ENCODE assay signal across 9 cellular contexts in the genomic region with DNA sequence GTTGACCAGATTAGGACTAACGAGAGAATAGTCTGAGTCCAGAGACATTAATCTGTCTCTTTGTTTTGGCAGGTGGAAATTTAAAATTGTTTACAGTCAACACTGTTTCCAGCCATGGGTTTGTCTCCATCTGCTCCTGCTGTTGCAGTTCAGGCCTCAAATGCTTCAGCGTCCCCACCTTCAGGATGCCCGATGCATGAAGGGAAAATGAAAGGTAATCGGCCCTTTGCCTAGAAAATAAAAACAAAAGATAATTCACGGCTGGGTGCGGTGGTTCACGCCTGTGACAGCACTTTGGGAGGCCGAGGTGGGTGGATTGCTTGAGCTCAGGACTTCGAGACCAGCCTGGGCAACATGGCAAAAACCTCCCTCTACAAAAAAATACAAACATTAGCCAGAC. TPM values are rescaled to one million over a fixed set of nuclear protein-coding genes. Genes with fewer than 3 reads are reported as not detected.
A peak's percentile ranks its signal among the peaks of the same experiment; 100 is the strongest.
DNase-seq lines count a peak whose midpoint lies in the region; ATAC-seq, FAIRE-seq and TF ChIP-seq lines count a peak whose summit lies in the region.
"Had no signal": no experiment of that assay in that cellular context is flagged by ENCODE, and none has a peak within 500 bp of the region (broad histone marks: within the 10 kb centered on the region; RNA-seq: fewer than 3 reads in every experiment).

No MANE protein-coding gene starts in this region.

- no peaks in the 10 kb centered on the region for H3K9me3 ChIP-seq in CD4-positive, alpha-beta T cell (ENCODE audit: control insufficient read depth, low read length)
- no peaks in the 10 kb centered on the region for H3K9me3 ChIP-seq in OCI-LY1 (ENCODE audit: low read length)
- no peaks in the 10 kb centered on the region for H3K9me3 ChIP-seq in endothelial cell of umbilical vein (replicated peaks; ENCODE audit: control insufficient read depth, insufficient read depth, low read length)
- H3K9me3 ChIP-seq in neutrophil = no peaks in the 10 kb centered on the region

- H4K20me1 ChIP-seq in OCI-LY1 (ENCODE audit: insufficient read depth, low read length) (no peaks in the 10 kb centered on the region), endothelial cell of umbilical vein (replicated peaks; ENCODE audit: control insufficient read depth, extremely low read depth, insufficient read depth, low read length) (no peaks in the 10 kb centered on the region)

- peaks cover 32% of the 10 kb centered on the region for H3K36me3 ChIP-seq in OCI-LY1 (ENCODE audit: insufficient read depth, low read length)
- peaks cover 5 to 8% of the 10 kb centered on the region in 2 experiments for H3K36me3 ChIP-seq in endothelial cell of umbilical vein (ENCODE audit: control insufficient read depth in 2 of 2, extremely low read depth in 1 of 2, insufficient read depth in 2 of 2, low read length in 2 of 2)
- peaks cover 24% of the 10 kb centered on the region for H3K36me3 ChIP-seq in neutrophil

- peaks cover 27% of the 10 kb centered on the region for H3K4me1 ChIP-seq in OCI-LY1 (ENCODE audit: insufficient read depth, low read length, severe bottlenecking)
- H3K4me1 ChIP-seq in endothelial cell of umbilical vein (ENCODE audit: control insufficient read depth, extremely low read depth, insufficient read depth, low read length) = peaks cover 27% of the 10 kb centered on the region
- H3K4me1 ChIP-seq in neutrophil (ENCODE audit: control insufficient read depth in 1 of 2, insufficient read depth in 1 of 2, low read depth in 1 of 2, low read length in 1 of 2) = peaks cover 0 to 4% of the 10 kb centered on the region in 2 experiments

- H3K9me1 ChIP-seq in endothelial cell of umbilical vein (replicated peaks; ENCODE audit: control insufficient read depth, extremely low read depth, insufficient read depth, low read length) = no peaks in the 10 kb centered on the region

- peak overlapping the region; percentile 87 for H3K27ac ChIP-seq in CD4-positive, alpha-beta T cell (ENCODE audit: low read depth, low read length)
- H3K27ac ChIP-seq in OCI-LY1 (ENCODE audit: low read depth, low read length, poor library complexity, severe bottlenecking) (peak overlapping the region; percentile 53), endothelial cell of umbilical vein (ENCODE audit: insufficient read depth, low read depth, low read length) (peak overlapping the region; percentile 76), neutrophil (peak overlapping the region; percentile 70)

- POLR2A ChIA-PET in CD4-positive, alpha-beta T cell (lab: Charles Lee) = no interaction called here
- POLR2A ChIA-PET in endothelial cell of umbilical vein (lab: Charles Lee) = no interaction called here

- no peaks in the 10 kb centered on the region for H3F3A ChIP-seq in OCI-LY1 (ENCODE audit: insufficient read depth, low read length)

- H3K27me3 Mint-ChIP-seq in CD4-positive, alpha-beta T cell = no peaks in the 10 kb centered on the region

- no peaks in the 10 kb centered on the region for H3K79me2 ChIP-seq in OCI-LY1 (ENCODE audit: insufficient read depth, low read length)
- H3K79me2 ChIP-seq in endothelial cell of umbilical vein (ENCODE audit: control insufficient read depth, insufficient read depth, low read length) = peaks cover 25% of the 10 kb centered on the region

- H3K4me1 Mint-ChIP-seq in CD4-positive, alpha-beta T cell (ENCODE audit: low read depth) = peaks cover 12% of the 10 kb centered on the region

- no TSS peak for BruUV-seq in endothelial cell of umbilical vein (replicated peaks; lab: Mats Ljungman, UMichigan)

- peak overlapping the region; percentile 98 for H3K4me3 Mint-ChIP-seq in CD4-positive, alpha-beta T cell

- H3K9ac ChIP-seq in OCI-LY1 (ENCODE audit: low read length) (peak overlapping the region; percentile 82), endothelial cell of umbilical vein (replicated peaks; ENCODE audit: extremely low read depth, insufficient read depth, low read length) (peak overlapping the region; percentile 90)

- H2AFZ ChIP-seq in OCI-LY1 (ENCODE audit: low read length) (no peak overlapping the region), endothelial cell of umbilical vein (ENCODE audit: low read depth, low read length) (no peak overlapping the region)

- no peaks in the 10 kb centered on the region for H3K9me2 ChIP-seq in OCI-LY1 (ENCODE audit: low read depth, low read length)

- TF ChIP-seq POLR2A in endothelial cell of umbilical vein (IDR thresholded peaks at IDR 0.05; ENCODE audit: low read depth, low read length) = no peak

- H3K9me3 Mint-ChIP-seq in CD4-positive, alpha-beta T cell = no peaks in the 10 kb centered on the region

- no peak for DNase-seq in CD4-positive, alpha-beta T cell
- DNase-seq in endothelial cell of umbilical vein (ENCODE audit: low read depth, low spot score) = no peak
- DNase-seq in NCI-H1092 treated with DMSO at 0.1 percent for 48 hours (lab: John Stamatoyannopoulos, UW) = no peak
- DNase-seq in activated CD4-positive, alpha-beta T cell treated with anti-CD3 and anti-CD28 coated beads for 48 hours = no peak
- DNase-seq in activated CD4-positive, alpha-beta T cell treated with anti-CD3 and anti-CD28 coated beads for 4 hours = no peak

- H3K36me3 Mint-ChIP-seq in CD4-positive, alpha-beta T cell (ENCODE audit: low read depth) = peaks cover 45% of the 10 kb centered on the region

- intact Hi-C loops in CD4-positive, alpha-beta T cell (cut with DNase I, micrococcal nuclease) = loop anchor here in 1 of 2 experiments (5.0 to 10.0 kb wide), 3 partner anchors 643 to 1095 kb away; partner anchors contain the start of gene MSL3
- intact Hi-C loops in endothelial cell of umbilical vein (cut with micrococcal nuclease) = loop anchor here (1.0 to 5.0 kb wide), 3 partner anchors 25 to 647 kb away; no protein-coding TSS in a partner anchor

- no peak for ATAC-seq in CD4-positive, alpha-beta T cell (ENCODE audit: poor library complexity)
- ATAC-seq in HG03159 (IDR thresholded peaks at IDR 0.05; ENCODE audit: unreplicated experiment) = no peak

- H3K4me2 ChIP-seq in OCI-LY1 (ENCODE audit: low read length) (peak overlapping the region; percentile 62), endothelial cell of umbilical vein (ENCODE audit: insufficient read depth, low read length) (peak overlapping the region; percentile 57)

- no peak overlapping the region for H3K27ac Mint-ChIP-seq in CD4-positive, alpha-beta T cell

- TF ChIP-seq CTCF in CD4-positive, alpha-beta T cell (IDR thresholded peaks at IDR 0.05) = no peak
- TF ChIP-seq CTCF in OCI-LY1 (IDR thresholded peaks at IDR 0.05; ENCODE audit: low read length) = no peak
- no peak for TF ChIP-seq CTCF in endothelial cell of umbilical vein (IDR thresholded peaks at IDR 0.05; ENCODE audit: extremely low read depth in 1 of 2, insufficient read depth in 1 of 2, low read depth in 1 of 2, low read length in 2 of 2)
- no peak for TF ChIP-seq CTCF in neutrophil (IDR thresholded peaks at IDR 0.05)

- dilution Hi-C loops in endothelial cell of umbilical vein (cut with MboI; ENCODE audit: extremely low pct_ligation_motif_present, low sequenced_read_pairs) = no loop called here

- CTCF ChIA-PET in CD4-positive, alpha-beta T cell (lab: Charles Lee) = no interaction called here
- CTCF ChIA-PET in endothelial cell of umbilical vein (lab: Charles Lee) = interaction anchor here (0.6 kb wide), 1 partner anchor 903 kb away, joined by 3 read pairs; no protein-coding TSS in a partner anchor

- H3K27me3 ChIP-seq in CD4-positive, alpha-beta T cell (ENCODE audit: control insufficient read depth, insufficient read depth, low read length) = no peaks in the 10 kb centered on the region
- H3K27me3 ChIP-seq in OCI-LY1 (ENCODE audit: insufficient read depth, low read length) (no peaks in the 10 kb centered on the region), endothelial cell of umbilical vein (ENCODE audit: control insufficient read depth in 2 of 2, insufficient read depth in 2 of 2, low read length in 2 of 2) (no peaks in the 10 kb centered on the region), neutrophil (no peaks in the 10 kb centered on the region)

- FAIRE-seq in endothelial cell of umbilical vein (lab: Jason Lieb, UNC) = no peak
- FAIRE-seq: RCC 7860 had no signal

- peak overlapping the region; percentile 72 for H3K4me3 ChIP-seq in OCI-LY1 (ENCODE audit: low read depth, low read length, poor library complexity, severe bottlenecking)
- H3K4me3 ChIP-seq in endothelial cell of umbilical vein (replicated peaks in 1 of 3; ENCODE audit: insufficient read depth in 1 of 3, low read depth in 1 of 3, low read length in 3 of 3) = peak overlapping the region; percentile 22 to 97 (median 78)
- peak overlapping the region; percentile 64 for H3K4me3 ChIP-seq in neutrophil (ENCODE audit: low read depth in 1 of 2, low read length in 1 of 2)

TF ChIP-seq in endothelial cell of umbilical vein, 7 proteins besides CTCF, POLR2A, EP300 and RAD21:
- TF ChIP-seq FOS (IDR thresholded peaks at IDR 0.05; ENCODE audit: borderline replicate concordance, insufficient read depth, low read length) (no peak), MAX (IDR thresholded peaks at IDR 0.05; ENCODE audit: insufficient read depth, insufficient read length) (no peak), GATA2 (IDR thresholded peaks at IDR 0.05; ENCODE audit: insufficient read depth, insufficient read length, low read depth, low read length) (no peak), JUN (IDR thresholded peaks at IDR 0.05; ENCODE audit: borderline replicate concordance, insufficient read depth, insufficient read length, low read depth) (no peak), POLR2AphosphoS5 (IDR thresholded peaks at IDR 0.05; ENCODE audit: insufficient read depth, low read depth, low read length) (no peak), EZH2 (IDR thresholded peaks at IDR 0.05; ENCODE audit: borderline replicate concordance, low read depth, low read length, severe bottlenecking) (no peak), MYC (IDR thresholded peaks at IDR 0.05; ENCODE audit: low read depth, low read length) (no peak)

RNA-seq across cellular contexts. Expression of gene HCCS, which starts 0.8 kb away (rescaled TPM):
- 1 to 10 TPM; 7.3 to 7.7 TPM for total RNA-seq in CD4-positive, alpha-beta T cell
- 35.2 and 39.3 TPM in 2 replicates for total RNA-seq in endothelial cell of umbilical vein
- polyA plus RNA-seq in endothelial cell of umbilical vein = 14.2 and 16.9 TPM in 2 replicates
- polyA plus RNA-seq in endothelial cell of umbilical vein (2011; cell fraction: cytosol; rRNA removed) = 24.8 and 25.8 TPM in 2 replicates
- 12.3 and 15.8 TPM in 2 replicates for polyA plus RNA-seq in endothelial cell of umbilical vein (2011; cell fraction: nucleus; rRNA removed)
- 40.4 and 55.9 TPM in 2 replicates for polyA plus RNA-seq in endothelial cell of umbilical vein (2012)
- 10.3 and 20.2 TPM in 2 replicates for polyA minus RNA-seq in endothelial cell of umbilical vein
- 36.7 TPM for polyA minus RNA-seq in endothelial cell of umbilical vein (2011; cell fraction: cytosol; rRNA and poly(A)+ RNA removed)
- 3.7 and 4.4 TPM in 2 replicates for polyA minus RNA-seq in endothelial cell of umbilical vein (2011; cell fraction: nucleus; rRNA and poly(A)+ RNA removed)
